Comparison of ENCODE assay signal across 21 cellular contexts in the genomic region with DNA sequence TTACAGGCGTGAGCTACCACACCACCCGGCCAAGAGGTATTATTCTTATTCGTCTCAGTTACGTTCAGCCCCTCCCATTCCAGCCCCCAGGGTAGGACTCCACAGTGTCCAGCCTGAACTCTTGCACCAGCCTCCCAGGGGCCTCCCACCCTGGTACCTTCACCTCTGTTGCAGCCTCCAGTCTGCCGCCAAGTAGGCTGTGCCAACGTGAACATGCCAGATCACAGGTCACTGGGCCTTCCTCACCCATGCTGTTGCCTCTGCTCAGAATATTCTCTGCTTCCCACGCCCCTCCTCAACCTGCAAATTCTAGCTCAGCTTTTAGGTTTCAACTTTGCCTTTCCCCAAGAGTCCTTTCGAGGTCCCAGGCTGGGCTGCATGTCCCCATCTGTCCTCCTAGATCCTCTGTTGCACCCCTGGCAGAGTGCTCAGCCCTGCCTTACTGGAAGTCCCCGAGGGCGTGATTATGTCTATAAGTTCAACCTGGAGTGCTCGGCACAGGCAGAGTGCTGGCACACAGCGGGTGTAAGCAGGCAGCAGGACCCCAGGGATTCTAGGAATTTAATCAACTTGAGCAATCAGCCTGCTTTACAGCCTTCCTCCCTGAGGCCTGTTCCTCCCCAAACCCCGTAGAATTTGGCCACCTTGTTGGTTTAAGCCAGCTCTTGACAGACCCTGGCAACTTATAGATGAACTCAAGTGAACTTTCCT. TPM values are rescaled to one million over a fixed set of nuclear protein-coding genes. Genes with fewer than 3 reads are reported as not detected.
DNase-seq lines count a peak whose midpoint lies in the region; ATAC-seq and TF ChIP-seq lines count a peak whose summit lies in the region.
"Had no signal": no experiment of that assay in that cellular context is flagged by ENCODE, and none has a peak within 500 bp of the region (broad histone marks: within the 10 kb centered on the region; RNA-seq: fewer than 3 reads in every experiment).

No MANE protein-coding gene starts in this region.

- no peak overlapping the region for H3K4me3 Mint-ChIP-seq in activated CD4-positive, alpha-beta memory T cell treated with anti-CD3 and anti-CD28 coated beads for 36 hours
- H3K4me3 Mint-ChIP-seq: activated B cell treated with CpG ODN at 0.5 μM for 24 hours; CD14-positive monocyte; stimulated activated effector memory CD8-positive, alpha-beta T cell treated with anti-CD3 and anti-CD28 coated beads, Interleukin-12 subunit alpha, Interleukin-12 subunit beta, amount 100 ng/mL, for 72 hours had no signal

- no peaks in the 10 kb centered on the region for H3K27me3 Mint-ChIP-seq in activated CD4-positive, alpha-beta memory T cell treated with anti-CD3 and anti-CD28 coated beads for 36 hours

- no peak for TF ChIP-seq CTCF in VCaP (conservative IDR thresholded peaks at IDR 0.05)

- H3K9me3 Mint-ChIP-seq in activated CD4-positive, alpha-beta memory T cell treated with anti-CD3 and anti-CD28 coated beads for 36 hours = no peaks in the 10 kb centered on the region
- H3K9me3 Mint-ChIP-seq: activated B cell treated with CpG ODN at 0.5 μM for 24 hours; activated T-helper 2 cell treated with anti-CD3 and anti-CD28 coated beads, Interferon-gamma antibody, Interleukin-2, Interleukin-4, amounts not matched to agents 10 μg/mL and 5 μg/mL and 100 μg/mL, durations not matched to agents 14 hours and 24 hours and 36 hours; stimulated activated effector memory CD8-positive, alpha-beta T cell treated with anti-CD3 and anti-CD28 coated beads, Interleukin-12 subunit alpha, Interleukin-12 subunit beta, amount 100 ng/mL, for 72 hours had no signal

- POLR2A ChIA-PET in activated CD4-positive, alpha-beta memory T cell treated with anti-CD3 and anti-CD28 coated beads for 36 hours (lab: Charles Lee) = interaction anchor here (1.0 kb wide), 1 partner anchor 27 kb away, joined by 3 read pairs; no protein-coding TSS in a partner anchor

- in situ Hi-C loops in KBM-7 (cut with MboI; ENCODE audit: low pct_unique_long_range_greater_than_20kb, low sequenced_read_pairs) = loop anchor here (25.0 kb wide), 1 partner anchor 313 kb away; a partner anchor contains a TSS

- no peak overlapping the region for H3K27ac Mint-ChIP-seq in activated CD4-positive, alpha-beta memory T cell treated with anti-CD3 and anti-CD28 coated beads for 36 hours
- H3K27ac Mint-ChIP-seq: activated B cell treated with CpG ODN at 0.5 μM for 24 hours; activated T-helper 2 cell treated with anti-CD3 and anti-CD28 coated beads, Interferon-gamma antibody, Interleukin-2, Interleukin-4, amounts not matched to agents 10 μg/mL and 5 μg/mL and 100 μg/mL, durations not matched to agents 14 hours and 24 hours and 36 hours; stimulated activated effector memory CD8-positive, alpha-beta T cell treated with anti-CD3 and anti-CD28 coated beads, Interleukin-12 subunit alpha, Interleukin-12 subunit beta, amount 100 ng/mL, for 72 hours had no signal

- no peaks in the 10 kb centered on the region for H3K4me1 Mint-ChIP-seq in activated CD4-positive, alpha-beta memory T cell treated with anti-CD3 and anti-CD28 coated beads for 36 hours (ENCODE audit: low read depth)
- H3K4me1 Mint-ChIP-seq: activated B cell treated with CpG ODN at 0.5 μM for 24 hours; stimulated activated effector memory CD8-positive, alpha-beta T cell treated with anti-CD3 and anti-CD28 coated beads, Interleukin-12 subunit alpha, Interleukin-12 subunit beta, amount 100 ng/mL, for 72 hours had no signal

- no peak for ATAC-seq in GM21381 (IDR thresholded peaks at IDR 0.05; ENCODE audit: unreplicated experiment)
- ATAC-seq: gastroesophageal sphincter; left lung; mucosa of descending colon; stimulated activated effector memory CD8-positive, alpha-beta T cell treated with anti-CD3 and anti-CD28 coated beads, Interleukin-12 subunit alpha, Interleukin-12 subunit beta, amount 100 ng/mL, for 72 hours had no signal

- DNase-seq in ELF-1 (ENCODE audit: low read depth, low spot score) = peak; percentile 92
- DNase-seq in KBM-7 = peak; percentile 54
- DNase-seq in left kidney (ENCODE audit: low read depth, low spot score) = peak; percentile 61
- DNase-seq in 8988T = no peak
- no peak for DNase-seq in AG20443 (ENCODE audit: low spot score)
- DNase-seq in activated CD4-positive, alpha-beta memory T cell treated with anti-CD3 and anti-CD28 coated beads for 36 hours = no peak
- DNase-seq: activated B cell treated with CpG ODN at 0.5 μM for 24 hours, adrenal gland, left lung, mucosa of descending colon, nucleus accumbens, retina, T-helper 1 cell had no signal

- no peaks in the 10 kb centered on the region for H3K36me3 Mint-ChIP-seq in activated CD4-positive, alpha-beta memory T cell treated with anti-CD3 and anti-CD28 coated beads for 36 hours

- intact Hi-C loops in activated CD4-positive, alpha-beta memory T cell treated with anti-CD3 and anti-CD28 coated beads for 36 hours (cut with micrococcal nuclease) = no loop called here

- H3K27ac ChIP-seq in VCaP = peak overlapping the region; percentile 43; the same call in 1 of the 2 replicates
- H3K27ac ChIP-seq: adrenal gland, epithelial cell of prostate, gastroesophageal sphincter, left lung, thoracic aorta had no signal

- CTCF ChIA-PET in activated CD4-positive, alpha-beta memory T cell treated with anti-CD3 and anti-CD28 coated beads for 36 hours (lab: Charles Lee) = no interaction called here

RNA-seq across cellular contexts. Expression of a gene that starts 13.1 kb away (rescaled TPM):
- 10 to 100 TPM; 27.3 to 27.8 TPM for total RNA-seq in activated CD4-positive, alpha-beta memory T cell treated with anti-CD3 and anti-CD28 coated beads for 36 hours

Comparison
In these comparisons a context has a peak if more than half of its experiments do, and no peak if none do; other contexts are left out.
1. DNase-seq: peak in ELF-1 (single experiment), KBM-7 (single experiment) and left kidney (single experiment); none in 8988T (single experiment), AG20443 (single experiment) and activated CD4-positive, alpha-beta memory T cell treated with anti-CD3 and anti-CD28 coated beads for 36 hours (single experiment).